1 cellular context compared by ENCODE assay signal in genomic region chr16:81140930-81141780, GRCh38.
TF ChIP-seq lines count a peak whose summit lies in the region.

No MANE protein-coding gene starts in this region.

TF ChIP-seq in HepG2, 621 proteins besides CTCF, POLR2A, EP300 and RAD21 (continues in another document):
- no peak for TF ChIP-seq NCOA5 (CRISPR knock-in tag; IDR thresholded peaks at IDR 0.05)
- TF ChIP-seq TOPORS (CRISPR knock-in tag; IDR thresholded peaks at IDR 0.05) = no peak
- no peak for TF ChIP-seq ZNF776 (CRISPR knock-in tag; IDR thresholded peaks at IDR 0.05)
- TF ChIP-seq ZSCAN21 (CRISPR knock-in tag; IDR thresholded peaks at IDR 0.05; ENCODE audit: borderline replicate concordance) = no peak; the same call in 1 of the 2 replicates
- peak; percentile 91 for TF ChIP-seq MAFG (CRISPR knock-in tag; IDR thresholded peaks at IDR 0.05)
- 0 out of 2 replicates have a peak, but pooled peaks have one; percentile 52 for TF ChIP-seq ZNF749 (CRISPR knock-in tag; IDR thresholded peaks at IDR 0.05; ENCODE audit: borderline replicate concordance)
- TF ChIP-seq ZNF550 (CRISPR knock-in tag; IDR thresholded peaks at IDR 0.05; ENCODE audit: borderline replicate concordance) = 0 out of 2 replicates have a peak, but pooled peaks have one; percentile 65
- peak; percentile 69; the same call in 1 of the 2 replicates for TF ChIP-seq KAT8 (CRISPR knock-in tag; IDR thresholded peaks at IDR 0.05)
- TF ChIP-seq BCLAF1 (IDR thresholded peaks at IDR 0.05) = no peak
- TF ChIP-seq MED13 (CRISPR knock-in tag; IDR thresholded peaks at IDR 0.05) = no peak
- no peak for TF ChIP-seq ARNT2 (CRISPR knock-in tag; IDR thresholded peaks at IDR 0.05; ENCODE audit: low read depth)
- no peak for TF ChIP-seq NR1H2 (CRISPR knock-in tag; IDR thresholded peaks at IDR 0.05; ENCODE audit: borderline replicate concordance, low read depth)
- TF ChIP-seq MTF2 (CRISPR knock-in tag; IDR thresholded peaks at IDR 0.05; ENCODE audit: borderline replicate concordance) = no peak
- TF ChIP-seq ZNF747 (CRISPR knock-in tag; IDR thresholded peaks at IDR 0.05; ENCODE audit: borderline replicate concordance) = no peak; the same call in 1 of the 2 replicates
- peak; percentile 64; the same call in 1 of the 2 replicates for TF ChIP-seq THAP9 (CRISPR knock-in tag; IDR thresholded peaks at IDR 0.05; ENCODE audit: borderline replicate concordance)
- TF ChIP-seq STAT6 (CRISPR knock-in tag; IDR thresholded peaks at IDR 0.05; ENCODE audit: borderline replicate concordance) = no peak
- TF ChIP-seq BRD4 (CRISPR knock-in tag; IDR thresholded peaks at IDR 0.05) = peak; percentile 61; the same call in 1 of the 2 replicates
- no peak; the same call in 1 of the 2 replicates for TF ChIP-seq MED1 (CRISPR knock-in tag; IDR thresholded peaks at IDR 0.05)
- peak; percentile 94 for TF ChIP-seq ZNF572 (CRISPR knock-in tag; IDR thresholded peaks at IDR 0.05)
- no peak for TF ChIP-seq CENPBD1 (CRISPR knock-in tag; IDR thresholded peaks at IDR 0.05; ENCODE audit: borderline replicate concordance, low read depth)
- TF ChIP-seq ZNF720 (CRISPR knock-in tag; IDR thresholded peaks at IDR 0.05) = no peak
- no peak for TF ChIP-seq REL (CRISPR knock-in tag; conservative IDR thresholded peaks at IDR 0.05)
- no peak for TF ChIP-seq ZFYVE20 (CRISPR knock-in tag; IDR thresholded peaks at IDR 0.05; ENCODE audit: borderline replicate concordance, low read depth)
- TF ChIP-seq ZNF282 (IDR thresholded peaks at IDR 0.05; ENCODE audit: partially characterized antibody) = no peak
- no peak for TF ChIP-seq ZNF138 (CRISPR knock-in tag; IDR thresholded peaks at IDR 0.05; ENCODE audit: low read depth)
- TF ChIP-seq MAFK (conservative IDR thresholded peaks at IDR 0.05 in 1 of 2, IDR thresholded peaks at IDR 0.05 in 1 of 2; ENCODE audit: low read length in 2 of 2) = peak; percentile 67 to 87; a peak in 3 of 4 replicates
- 0 out of 2 replicates have a peak, but pooled peaks have one; percentile 40 for TF ChIP-seq ZMAT3 (CRISPR knock-in tag; conservative IDR thresholded peaks at IDR 0.05)
- no peak for TF ChIP-seq SRF (IDR thresholded peaks at IDR 0.05; ENCODE audit: low read depth, low read length)
- TF ChIP-seq ZNF646 (CRISPR knock-in tag; IDR thresholded peaks at IDR 0.05) = no peak
- TF ChIP-seq SNRNP70 (IDR thresholded peaks at IDR 0.05; ENCODE audit: low read depth, low read length) = no peak
- TF ChIP-seq CBX1 (IDR thresholded peaks at IDR 0.05; ENCODE audit: low read depth) = no peak
- TF ChIP-seq AKAP8 (CRISPR knock-in tag; IDR thresholded peaks at IDR 0.05) = no peak; the same call in 1 of the 2 replicates
- TF ChIP-seq ZNF224 (CRISPR knock-in tag; IDR thresholded peaks at IDR 0.05) = no peak
- TF ChIP-seq MLXIP (CRISPR knock-in tag; IDR thresholded peaks at IDR 0.05; ENCODE audit: borderline replicate concordance) = no peak
- TF ChIP-seq RBM39 (IDR thresholded peaks at IDR 0.05; ENCODE audit: low read depth, low read length, poor library complexity, severe bottlenecking) = peak; percentile 38
- no peak; the same call in 1 of the 2 replicates for TF ChIP-seq KLF6 (CRISPR knock-in tag; IDR thresholded peaks at IDR 0.05)
- peak; percentile 65; the same call in 1 of the 2 replicates for TF ChIP-seq GABPB1 (CRISPR knock-in tag; IDR thresholded peaks at IDR 0.05)
- no peak for TF ChIP-seq ZSCAN5A (CRISPR knock-in tag; IDR thresholded peaks at IDR 0.05; ENCODE audit: borderline replicate concordance)
- TF ChIP-seq ZNF841 (CRISPR knock-in tag; IDR thresholded peaks at IDR 0.05; ENCODE audit: borderline replicate concordance) = no peak
- TF ChIP-seq ZNF879 (CRISPR knock-in tag; IDR thresholded peaks at IDR 0.05) = no peak
- no peak for TF ChIP-seq PRPF4 (IDR thresholded peaks at IDR 0.05; ENCODE audit: low read depth, low read length, poor library complexity, severe bottlenecking)
- TF ChIP-seq MIER2 (CRISPR knock-in tag; IDR thresholded peaks at IDR 0.05) = peak; percentile 78
- no peak for TF ChIP-seq HMGA1 (CRISPR knock-in tag; conservative IDR thresholded peaks at IDR 0.05)
- no peak for TF ChIP-seq ZNF232 (CRISPR knock-in tag; IDR thresholded peaks at IDR 0.05; ENCODE audit: borderline replicate concordance)
